8 cellular contexts compared by ENCODE assay signal in genomic region chr15:39887832-39888231, GRCh38. TPM values are rescaled to one million over a fixed set of nuclear protein-coding genes. Genes with fewer than 3 reads are reported as not detected.
DNase-seq lines count a peak whose midpoint lies in the region; ATAC-seq, FAIRE-seq and TF ChIP-seq lines count a peak whose summit lies in the region.

No MANE protein-coding gene starts in this region.

- no peak overlapping the region for H3K4me2 ChIP-seq in mammary epithelial cell (ENCODE audit: insufficient read depth, low read depth, low read length)

- dilution Hi-C loops in mammary epithelial cell (cut with HindIII; ENCODE audit: low sequenced_read_pairs) = loop anchor here (5.0 kb wide), 2 partner anchors 49 to 89 kb away; no protein-coding TSS in a partner anchor

- no peaks in the 10 kb centered on the region for H3K36me3 ChIP-seq in mammary epithelial cell (ENCODE audit: insufficient read depth, low read length)
- H3K36me3 ChIP-seq in lower lobe of right lung = no peaks in the 10 kb centered on the region
- H3K36me3 ChIP-seq in CD4-positive, alpha-beta memory T cell (ENCODE audit: insufficient read depth, low read length) = no peaks in the 10 kb centered on the region

- H3K27me3 Mint-ChIP-seq in CD4-positive, alpha-beta memory T cell = peaks cover 5 to 8% of the 10 kb centered on the region in 2 donors

- no peak for DNase-seq in D721Med (ENCODE audit: insufficient read length, low spot score)
- DNase-seq in KBM-7 = peak; percentile 28
- peak; percentile 65 for DNase-seq in mammary epithelial cell
- DNase-seq in lower lobe of right lung = no peak
- no peak for DNase-seq in activated T-cell treated with anti-CD3 and anti-CD28 coated beads, Interleukin-2, amount 50 U/mL, for 1 hour
- no peak for DNase-seq in NCI-H1694 treated with DMSO at 0.1 percent for 48 hours (lab: John Stamatoyannopoulos, UW)
- DNase-seq in CD4-positive, alpha-beta memory T cell = no peak

- H3K4me1 ChIP-seq in mammary epithelial cell (ENCODE audit: insufficient read depth, low read length) = peaks cover 42% of the 10 kb centered on the region
- H3K4me1 ChIP-seq in lower lobe of right lung = peaks cover 6% of the 10 kb centered on the region
- no peaks in the 10 kb centered on the region for H3K4me1 ChIP-seq in CD4-positive, alpha-beta memory T cell (ENCODE audit: insufficient read depth, low read length)

- H3K4me3 ChIP-seq in mammary epithelial cell (replicated peaks in 1 of 3; ENCODE audit: insufficient read depth in 1 of 3, low read depth in 2 of 3, low read length in 3 of 3) (no peak overlapping the region), lower lobe of right lung (no peak overlapping the region)
- H3K4me3 ChIP-seq in CD4-positive, alpha-beta memory T cell (ENCODE audit: low read length in 2 of 2) = no peak overlapping the region

- H3K79me2 ChIP-seq in mammary epithelial cell (ENCODE audit: insufficient read depth, low read length) = peaks cover 6% of the 10 kb centered on the region

- peak; percentile 51 to 57 for ATAC-seq in lower lobe of right lung
- no peak for ATAC-seq in HG02678 (IDR thresholded peaks at IDR 0.05; ENCODE audit: unreplicated experiment)

- in situ Hi-C loops in KBM-7 (cut with MboI; ENCODE audit: low pct_unique_long_range_greater_than_20kb, low sequenced_read_pairs) (no loop called here), mammary epithelial cell (cut with MboI; ENCODE audit: low sequenced_read_pairs in 2 of 2) (no loop called here)

- no peak overlapping the region for H3K27ac ChIP-seq in mammary epithelial cell (ENCODE audit: insufficient read depth, low read depth, low read length)
- no peak overlapping the region for H3K27ac ChIP-seq in lower lobe of right lung
- no peak overlapping the region for H3K27ac ChIP-seq in CD4-positive, alpha-beta memory T cell (ENCODE audit: low read depth, low read length)

- intact Hi-C loops in mammary epithelial cell (cut with micrococcal nuclease) = loop anchor here (1.0 to 5.0 kb wide), 4 partner anchors 43 to 149 kb away; partner anchors contain the start of genes EIF2AK4 and SRP14
- intact Hi-C loops in lower lobe of right lung (cut with DNase I) = no loop called here
- intact Hi-C loops in CD4-positive, alpha-beta memory T cell (cut with micrococcal nuclease) = loop anchor here (10.0 kb wide), 1 partner anchor 387 kb away; no protein-coding TSS in a partner anchor

- POLR2A ChIA-PET in CD4-positive, alpha-beta memory T cell (lab: Charles Lee; ENCODE audit: partially characterized antibody) = no interaction called here

- H3K27me3 ChIP-seq in mammary epithelial cell (ENCODE audit: insufficient read depth, low read length) (no peaks in the 10 kb centered on the region), lower lobe of right lung (ENCODE audit: low read depth) (no peaks in the 10 kb centered on the region)
- H3K27me3 ChIP-seq in CD4-positive, alpha-beta memory T cell (ENCODE audit: insufficient read depth, low read length) = peaks cover 11% of the 10 kb centered on the region

- no peaks in the 10 kb centered on the region for H3K4me1 Mint-ChIP-seq in CD4-positive, alpha-beta memory T cell

- no peak for FAIRE-seq in D721Med (lab: Jason Lieb, UNC)

- H3K9ac ChIP-seq in mammary epithelial cell (ENCODE audit: insufficient read depth, low read length) = no peak overlapping the region

- H4K20me1 ChIP-seq in mammary epithelial cell (ENCODE audit: insufficient read depth, low read length) = no peaks in the 10 kb centered on the region

- no peak overlapping the region for H3K27ac Mint-ChIP-seq in CD4-positive, alpha-beta memory T cell

- BruUV-seq in mammary epithelial cell (replicated peaks; lab: Mats Ljungman, UMichigan) = no TSS peak

- no CpG with 5 or more reads among the region's 1 CpG for WGBS in mammary epithelial cell (ENCODE audit: low coverage, missing lambda C conversion rate)

- CTCF ChIA-PET in mammary epithelial cell (lab: Charles Lee; ENCODE audit: low non-redundant PET) = interaction anchor here (0.6 to 0.9 kb wide), 5 partner anchors 17 to 391 kb away, joined by 3 to 5 read pairs (median 4); no protein-coding TSS in a partner anchor
- CTCF ChIA-PET in CD4-positive, alpha-beta memory T cell (lab: Charles Lee; ENCODE audit: partially characterized antibody) = interaction anchor here (0.6 to 1.0 kb wide), 5 partner anchors 17 to 1791 kb away, joined by 3 to 4 read pairs (median 3); no protein-coding TSS in a partner anchor

- TF ChIP-seq CTCF in D721Med (IDR thresholded peaks at IDR 0.05; ENCODE audit: insufficient read depth, missing control alignments) (peak; percentile 6), mammary epithelial cell (conservative IDR thresholded peaks at IDR 0.05 in 1 of 2, IDR thresholded peaks at IDR 0.05 in 1 of 2; ENCODE audit: extremely low read depth in 1 of 2, insufficient read depth in 1 of 2, low read depth in 1 of 2, low read length in 2 of 2) (peak; percentile 20 to 64), lower lobe of right lung (IDR thresholded peaks at IDR 0.05) (peak; percentile 40)

- no peak overlapping the region for H2AFZ ChIP-seq in mammary epithelial cell (ENCODE audit: low read depth, low read length)

- no peaks in the 10 kb centered on the region for H3K36me3 Mint-ChIP-seq in CD4-positive, alpha-beta memory T cell

- peaks cover 0 to 3% (median 0%) of the 10 kb centered on the region in 8 donors for H3K9me3 Mint-ChIP-seq in CD4-positive, alpha-beta memory T cell

- H3K4me3 Mint-ChIP-seq in CD4-positive, alpha-beta memory T cell = no peak overlapping the region

- H3K9me3 ChIP-seq in mammary epithelial cell (replicated peaks; ENCODE audit: insufficient read depth, low read length) (no peaks in the 10 kb centered on the region), lower lobe of right lung (no peaks in the 10 kb centered on the region)
- H3K9me3 ChIP-seq in CD4-positive, alpha-beta memory T cell (ENCODE audit: control insufficient read depth in 1 of 2, low read length in 2 of 2) = no peaks in the 10 kb centered on the region

RNA-seq across cellular contexts. Expression of gene GPR176, which starts 32.2 kb away (rescaled TPM):
- total RNA-seq in mammary epithelial cell = 10 to 100 TPM in 1 of 2 donors, 1 to 10 TPM in 1; 4.3 to 20.7 TPM
- 16.2 TPM for polyA plus RNA-seq in mammary epithelial cell
- polyA minus RNA-seq in mammary epithelial cell = 47.5 TPM
- 2.4 TPM for total RNA-seq in lower lobe of right lung
- total RNA-seq in CD4-positive, alpha-beta memory T cell = not detected
- polyA plus RNA-seq in CD4-positive, alpha-beta memory T cell = not detected

RNA-seq across cellular contexts. Expression of gene EIF2AK4, which starts 46.1 kb away (rescaled TPM):
- 10 to 100 TPM; 71.3 to 84.2 TPM for total RNA-seq in mammary epithelial cell
- polyA plus RNA-seq in mammary epithelial cell = 83.6 TPM
- 112 TPM for polyA minus RNA-seq in mammary epithelial cell
- total RNA-seq in lower lobe of right lung = 36.0 TPM
- total RNA-seq in CD4-positive, alpha-beta memory T cell = 10 to 100 TPM; 13.4 to 13.8 TPM
- 10 to 100 TPM; 18.5 to 21.5 TPM for polyA plus RNA-seq in CD4-positive, alpha-beta memory T cell

Comparison
In these comparisons a context has a peak if more than half of its experiments do, and no peak if none do; other contexts are left out.
1. DNase-seq: peak in KBM-7 (single experiment) and mammary epithelial cell (single experiment); none in D721Med (single experiment), lower lobe of right lung (single experiment), activated T-cell treated with anti-CD3 and anti-CD28 coated beads, Interleukin-2, amount 50 U/mL, for 1 hour (single experiment), NCI-H1694 treated with DMSO at 0.1 percent for 48 hours (single experiment) and CD4-positive, alpha-beta memory T cell (0 of 5).
2. Peak in every context shown above with its lines, with median percentiles within 50 percentile points of each other: CTCF ChIP-seq.